ENCODE assay signal across 8 cellular contexts in the genomic region with DNA sequence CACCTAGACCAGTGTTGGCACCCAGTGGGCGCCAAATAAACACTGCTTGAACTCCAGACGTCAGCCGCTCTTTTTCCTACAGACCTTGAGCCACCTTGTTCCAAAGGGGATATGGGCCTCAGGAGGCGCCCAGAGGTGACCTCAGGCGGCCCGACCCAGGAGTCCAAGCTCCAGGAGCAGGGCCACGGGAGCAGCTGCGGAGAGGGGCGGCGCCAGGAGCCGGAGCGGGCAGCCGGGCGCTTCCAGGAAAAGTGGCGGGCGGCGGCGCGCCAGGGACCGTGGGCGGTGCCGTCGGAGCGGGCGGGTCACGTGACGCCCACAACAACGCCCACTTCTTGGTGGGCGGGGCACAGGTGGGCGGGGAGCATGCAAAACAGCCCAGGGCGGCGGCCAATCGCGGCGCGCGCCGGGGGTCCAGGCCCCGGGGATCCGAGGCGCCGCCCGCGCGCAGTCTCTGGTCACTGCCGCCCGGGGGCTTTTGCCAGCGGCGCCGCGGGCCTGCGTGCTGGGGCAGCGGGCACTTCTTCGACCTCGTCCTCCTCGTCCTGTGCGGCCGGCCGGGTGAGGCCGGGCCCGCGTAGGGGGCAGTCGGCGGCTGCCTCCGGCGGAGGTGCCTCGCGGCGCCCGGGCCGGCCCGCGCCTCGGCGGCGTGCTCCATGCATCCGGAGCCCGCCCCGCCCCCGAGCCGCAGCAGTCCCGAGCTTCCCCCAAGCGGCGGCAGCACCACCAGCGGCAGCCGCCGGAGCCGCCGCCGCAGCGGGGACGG. TPM values are rescaled to one million over a fixed set of nuclear protein-coding genes. Genes with fewer than 3 reads are reported as not detected.
DNase-seq lines count a peak whose midpoint lies in the region; ATAC-seq and TF ChIP-seq lines count a peak whose summit lies in the region.

A gene (plus strand): TSS at position 444 of the 766 bp plus-strand sequence.

- H3K9me3 ChIP-seq in right atrium auricular region (no peaks in the 10 kb centered on the region), vagina (no peaks in the 10 kb centered on the region)

- H3K4me3 ChIP-seq in right atrium auricular region (peak within 1 kb of the TSS; percentile 55 to 66), vagina (peak within 1 kb of the TSS; percentile 84)

- H3K27me3 ChIP-seq in right atrium auricular region: no peaks in the 10 kb centered on the region
- no peaks in the 10 kb centered on the region for H3K27me3 ChIP-seq in vagina

- no peak for TF ChIP-seq CTCF in right atrium auricular region (IDR thresholded peaks at IDR 0.05)
- no peak for TF ChIP-seq CTCF in vagina (IDR thresholded peaks at IDR 0.05)

- peak; percentile 88 to 95 for DNase-seq in NCI-H1930 (lab: John Stamatoyannopoulos, UW)
- peak; percentile 35 to 97 (median 89) for DNase-seq in anterior cingulate cortex (lab: John Stamatoyannopoulos, UW)
- peak; percentile 96 for DNase-seq in right atrium auricular region (ENCODE audit: low spot score)
- peak; percentile 94 for DNase-seq in putamen (ENCODE audit: low spot score)
- peak in 1 of 2 donors; percentile 95 for DNase-seq in vagina (ENCODE audit: extremely low spot score in 2 of 2)

- H3K27ac ChIP-seq in right atrium auricular region (peak within 1 kb of the TSS; percentile 84 to 89), vagina (peak within 1 kb of the TSS; percentile 94)

- H3K36me3 ChIP-seq in right atrium auricular region: no peaks in the 10 kb centered on the region
- no peaks in the 10 kb centered on the region for H3K36me3 ChIP-seq in vagina

- H3K4me1 ChIP-seq in right atrium auricular region (peaks cover 0 to 47% of the 10 kb centered on the region in 2 donors), vagina (peaks cover 53% of the 10 kb centered on the region)

- peak in 1 of 2 donors; percentile 73 for TF ChIP-seq POLR2A in vagina (IDR thresholded peaks at IDR 0.05)

- intact Hi-C loops in T-helper 2 cell treated with Interferon-gamma antibody and Interleukin-4, amounts not matched to agents 100 ng/mL and 5 ng/mL, for 36 hours (cut with micrococcal nuclease): loop anchor here (1.0 to 2.0 kb wide), 3 partner anchors 33 to 169 kb away; no protein-coding TSS in a partner anchor
- intact Hi-C loops in vagina (cut with DNase I): loop anchor here (5.0 kb wide), 1 partner anchor 46 kb away; no protein-coding TSS in a partner anchor

- peak; percentile 33 for ATAC-seq in GM18499 (IDR thresholded peaks at IDR 0.05; ENCODE audit: insufficient read depth, unreplicated experiment)
- peak; percentile 44 for ATAC-seq in HG02938 (IDR thresholded peaks at IDR 0.05; ENCODE audit: unreplicated experiment)

RNA-seq across cellular contexts. Expression of the gene that starts here (rescaled TPM):
- 60.5 and 63.9 TPM in 2 replicates for total RNA-seq in T-helper 2 cell treated with Interferon-gamma antibody and Interleukin-4, amounts not matched to agents 100 ng/mL and 5 ng/mL, for 36 hours
- total RNA-seq in right atrium auricular region (1 to 10 TPM; 6.8 to 8.3 TPM), vagina (18.2 TPM)
